1 cellular context compared by ENCODE assay signal in the genomic region with DNA sequence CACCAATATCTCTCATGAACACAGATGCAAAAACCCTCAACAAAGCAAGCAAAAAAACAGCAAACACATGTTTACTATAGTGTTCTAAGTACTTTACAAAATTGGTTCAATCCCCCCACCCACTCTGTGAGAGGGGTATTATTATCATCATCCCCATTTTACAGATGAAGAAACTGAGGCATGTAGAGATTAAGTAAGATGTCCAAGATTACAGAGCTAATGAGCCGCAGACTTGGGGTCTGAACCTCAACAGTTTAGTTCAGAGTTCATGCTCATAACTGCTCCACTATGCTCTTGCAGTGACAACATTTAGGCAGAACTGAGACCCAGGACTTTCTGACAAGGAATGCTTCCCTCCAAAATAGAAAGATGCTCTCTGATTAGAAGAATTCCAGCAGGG.
TF ChIP-seq lines count a peak whose summit lies in the region.

No MANE protein-coding gene starts in this region.

TF ChIP-seq in HEK293, 187 proteins besides CTCF, POLR2A, EP300 and RAD21:
- no peak for TF ChIP-seq ZNF518A (tag by site-specific recombination; conservative IDR thresholded peaks at IDR 0.05; ENCODE audit: low read depth)
- TF ChIP-seq, protein P1, sequence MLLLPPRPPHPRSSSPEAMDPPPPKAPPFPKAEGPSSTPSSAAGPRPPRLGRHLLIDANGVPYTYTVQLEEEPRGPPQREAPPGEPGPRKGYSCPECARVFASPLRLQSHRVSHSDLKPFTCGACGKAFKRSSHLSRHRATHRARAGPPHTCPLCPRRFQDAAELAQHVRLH (tag by site-specific recombination; IDR thresholded peaks at IDR 0.05), result 0 out of 2 replicates have a peak, but pooled peaks have one; percentile 12
